2 cellular contexts compared by ENCODE assay signal in the genomic region with DNA sequence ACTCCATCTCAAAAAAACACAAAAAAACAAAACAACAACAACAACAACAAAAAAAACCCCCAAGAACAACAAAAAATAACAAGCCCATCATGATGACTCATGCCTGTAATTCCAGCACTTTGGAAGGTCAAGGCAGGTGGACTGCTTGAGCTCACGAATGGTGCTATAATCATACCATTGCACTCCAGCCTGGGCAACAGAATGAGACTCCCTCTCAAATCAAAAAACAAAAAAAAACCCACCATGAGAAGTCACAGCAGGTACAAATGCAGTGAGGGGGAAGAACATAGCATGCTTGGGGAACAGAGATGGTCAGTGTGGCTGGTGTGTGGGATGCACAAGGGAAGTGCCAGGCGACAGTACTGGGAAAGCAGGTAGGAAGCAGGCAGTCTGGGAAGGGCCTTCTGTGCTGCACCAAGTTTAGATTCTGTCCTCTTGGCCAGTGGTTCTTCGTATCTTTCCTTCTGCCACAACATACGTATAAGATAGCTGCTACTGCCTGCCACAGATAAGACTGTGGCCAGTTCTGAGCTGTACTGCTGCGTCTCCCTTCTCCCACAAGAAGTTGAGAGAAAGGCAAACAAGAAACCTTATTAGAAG.
TF ChIP-seq lines count a peak whose summit lies in the region.

No MANE protein-coding gene starts in this region.

TF ChIP-seq in HCT116, 20 proteins besides CTCF, POLR2A, EP300 and RAD21:
- TF ChIP-seq EZH2phosphoT487 (IDR thresholded peaks at IDR 0.05; ENCODE audit: borderline replicate concordance) (no peak), CBX3 (IDR thresholded peaks at IDR 0.05; ENCODE audit: low read depth) (no peak), SRF (IDR thresholded peaks at IDR 0.05; ENCODE audit: low read depth) (no peak), MAX (IDR thresholded peaks at IDR 0.05) (no peak), POLR2AphosphoS5 (IDR thresholded peaks at IDR 0.05; ENCODE audit: low read depth, low read length) (no peak), ATF3 (IDR thresholded peaks at IDR 0.05) (no peak), ZNF274 (IDR thresholded peaks at IDR 0.05; ENCODE audit: low read depth, low read length) (no peak), SIN3A (IDR thresholded peaks at IDR 0.05; ENCODE audit: low read depth) (no peak), ELF1 (IDR thresholded peaks at IDR 0.05; ENCODE audit: borderline replicate concordance, low read depth) (no peak), FOSL1 (IDR thresholded peaks at IDR 0.05; ENCODE audit: low read depth) (no peak), JUND (IDR thresholded peaks at IDR 0.05) (no peak), ZFX (IDR thresholded peaks at IDR 0.05) (no peak), EZH2 (IDR thresholded peaks at IDR 0.05) (no peak), CEBPB (IDR thresholded peaks at IDR 0.05; ENCODE audit: low read depth) (no peak), YY1 (IDR thresholded peaks at IDR 0.05; ENCODE audit: extremely low read depth, insufficient replicate concordance, low read depth, low read length) (no peak), EGR1 (IDR thresholded peaks at IDR 0.05; ENCODE audit: low read depth) (no peak), SP1 (IDR thresholded peaks at IDR 0.05; ENCODE audit: low read depth) (no peak), TCF7L2 (IDR thresholded peaks at IDR 0.05; ENCODE audit: borderline replicate concordance, extremely low read depth, insufficient read depth, insufficient read length) (no peak)
- TF ChIP-seq, protein P1, sequence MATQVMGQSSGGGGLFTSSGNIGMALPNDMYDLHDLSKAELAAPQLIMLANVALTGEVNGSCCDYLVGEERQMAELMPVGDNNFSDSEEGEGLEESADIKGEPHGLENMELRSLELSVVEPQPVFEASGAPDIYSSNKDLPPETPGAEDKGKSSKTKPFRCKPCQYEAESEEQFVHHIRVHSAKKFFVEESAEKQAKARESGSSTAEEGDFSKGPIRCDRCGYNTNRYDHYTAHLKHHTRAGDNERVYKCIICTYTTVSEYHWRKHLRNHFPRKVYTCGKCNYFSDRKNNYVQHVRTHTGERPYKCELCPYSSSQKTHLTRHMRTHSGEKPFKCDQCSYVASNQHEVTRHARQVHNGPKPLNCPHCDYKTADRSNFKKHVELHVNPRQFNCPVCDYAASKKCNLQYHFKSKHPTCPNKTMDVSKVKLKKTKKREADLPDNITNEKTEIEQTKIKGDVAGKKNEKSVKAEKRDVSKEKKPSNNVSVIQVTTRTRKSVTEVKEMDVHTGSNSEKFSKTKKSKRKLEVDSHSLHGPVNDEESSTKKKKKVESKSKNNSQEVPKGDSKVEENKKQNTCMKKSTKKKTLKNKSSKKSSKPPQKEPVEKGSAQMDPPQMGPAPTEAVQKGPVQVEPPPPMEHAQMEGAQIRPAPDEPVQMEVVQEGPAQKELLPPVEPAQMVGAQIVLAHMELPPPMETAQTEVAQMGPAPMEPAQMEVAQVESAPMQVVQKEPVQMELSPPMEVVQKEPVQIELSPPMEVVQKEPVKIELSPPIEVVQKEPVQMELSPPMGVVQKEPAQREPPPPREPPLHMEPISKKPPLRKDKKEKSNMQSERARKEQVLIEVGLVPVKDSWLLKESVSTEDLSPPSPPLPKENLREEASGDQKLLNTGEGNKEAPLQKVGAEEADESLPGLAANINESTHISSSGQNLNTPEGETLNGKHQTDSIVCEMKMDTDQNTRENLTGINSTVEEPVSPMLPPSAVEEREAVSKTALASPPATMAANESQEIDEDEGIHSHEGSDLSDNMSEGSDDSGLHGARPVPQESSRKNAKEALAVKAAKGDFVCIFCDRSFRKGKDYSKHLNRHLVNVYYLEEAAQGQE (IDR thresholded peaks at IDR 0.05; ENCODE audit: low read depth), result no peak
- TF ChIP-seq, protein P2, sequence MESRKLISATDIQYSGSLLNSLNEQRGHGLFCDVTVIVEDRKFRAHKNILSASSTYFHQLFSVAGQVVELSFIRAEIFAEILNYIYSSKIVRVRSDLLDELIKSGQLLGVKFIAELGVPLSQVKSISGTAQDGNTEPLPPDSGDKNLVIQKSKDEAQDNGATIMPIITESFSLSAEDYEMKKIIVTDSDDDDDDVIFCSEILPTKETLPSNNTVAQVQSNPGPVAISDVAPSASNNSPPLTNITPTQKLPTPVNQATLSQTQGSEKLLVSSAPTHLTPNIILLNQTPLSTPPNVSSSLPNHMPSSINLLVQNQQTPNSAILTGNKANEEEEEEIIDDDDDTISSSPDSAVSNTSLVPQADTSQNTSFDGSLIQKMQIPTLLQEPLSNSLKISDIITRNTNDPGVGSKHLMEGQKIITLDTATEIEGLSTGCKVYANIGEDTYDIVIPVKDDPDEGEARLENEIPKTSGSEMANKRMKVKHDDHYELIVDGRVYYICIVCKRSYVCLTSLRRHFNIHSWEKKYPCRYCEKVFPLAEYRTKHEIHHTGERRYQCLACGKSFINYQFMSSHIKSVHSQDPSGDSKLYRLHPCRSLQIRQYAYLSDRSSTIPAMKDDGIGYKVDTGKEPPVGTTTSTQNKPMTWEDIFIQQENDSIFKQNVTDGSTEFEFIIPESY (IDR thresholded peaks at IDR 0.05; ENCODE audit: extremely low read depth, insufficient replicate concordance, low read length), result no peak

TF ChIP-seq in GM12891, 5 proteins besides CTCF, POLR2A, EP300 and RAD21:
- TF ChIP-seq TAF1 (IDR thresholded peaks at IDR 0.05; ENCODE audit: low read depth, low read length) (no peak), POLR2AphosphoS5 (IDR thresholded peaks at IDR 0.05; ENCODE audit: low read depth, low read length) (no peak), PAX5 (IDR thresholded peaks at IDR 0.05; ENCODE audit: insufficient read depth, low read length, severe bottlenecking) (no peak)
